In the genomic region with DNA sequence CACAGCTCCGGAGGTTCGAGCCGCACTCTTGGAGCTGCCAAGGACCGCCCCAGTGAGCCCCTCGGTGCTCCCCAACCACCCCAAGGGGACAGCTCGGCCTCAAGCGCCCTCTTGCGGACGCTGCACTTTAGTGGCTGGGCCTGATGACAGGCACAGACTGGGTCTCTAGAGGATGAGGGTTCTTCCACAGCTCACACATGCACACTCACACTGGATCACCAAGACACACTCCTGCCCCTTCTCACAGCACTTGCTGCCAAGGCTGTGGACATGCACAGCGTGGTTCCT, we compare ENCODE assay signal across 9 cellular contexts. TPM values are rescaled to one million over a fixed set of nuclear protein-coding genes. Genes with fewer than 3 reads are reported as not detected.
DNase-seq lines count a peak whose midpoint lies in the region; ATAC-seq, FAIRE-seq and TF ChIP-seq lines count a peak whose summit lies in the region.
"Had no signal": no experiment of that assay in that cellular context is flagged by ENCODE, and none has a peak within 500 bp of the region (broad histone marks: within the 10 kb centered on the region; RNA-seq: fewer than 3 reads in every experiment).

No MANE protein-coding gene starts in this region.

- no peaks in the 10 kb centered on the region for H3K9me3 ChIP-seq in pancreas
- H3K9me3 ChIP-seq: SJSA1 had no signal

- H3K27me3 Mint-ChIP-seq in activated T-cell treated with anti-CD3 and anti-CD28 coated beads, Interleukin-2, amount 50 U/mL, for 24 hours, result peaks cover 59% of the 10 kb centered on the region
- peaks cover 81% of the 10 kb centered on the region for H3K27me3 Mint-ChIP-seq in stimulated activated memory B cell treated with anti-CD40 and anti-IgM and Interleukin-4, amounts not matched to agents 10 μg/mL and 1 μg/mL and 100 μg/mL, for 72 hours

- DNase-seq in Daoy (ENCODE audit: low read depth) (peak; percentile 45), HuH-7 (ENCODE audit: low spot score) (peak; percentile 48), left lobe of liver (ENCODE audit: low spot score) (no peak), OCI-M2 (lab: John Stamatoyannopoulos, UW; ENCODE audit: unreplicated experiment) (no peak), amniotic stem cell (lab: John Stamatoyannopoulos, UW) (no peak), pancreas (no peak)
- peak; percentile 43 for DNase-seq in activated T-cell treated with anti-CD3 and anti-CD28 coated beads, Interleukin-2, amount 50 U/mL, for 24 hours

- no peaks in the 10 kb centered on the region for H3K36me3 ChIP-seq in pancreas
- H3K36me3 ChIP-seq: SJSA1 had no signal

- no peaks in the 10 kb centered on the region for H3K27me3 ChIP-seq in pancreas

- H3K4me3 Mint-ChIP-seq in activated T-cell treated with anti-CD3 and anti-CD28 coated beads, Interleukin-2, amount 50 U/mL, for 24 hours, result no peak overlapping the region
- no peak overlapping the region for H3K4me3 Mint-ChIP-seq in stimulated activated memory B cell treated with anti-CD40 and anti-IgM and Interleukin-4, amounts not matched to agents 10 μg/mL and 1 μg/mL and 100 μg/mL, for 72 hours

- H3K4me3 ChIP-seq in pancreas, result no peak overlapping the region
- H3K4me3 ChIP-seq: SJSA1 had no signal

- H3K4me1 ChIP-seq in pancreas, result peaks cover 0 to 8% (median 6%) of the 10 kb centered on the region in 3 donors
- H3K4me1 ChIP-seq: SJSA1 had no signal

- ATAC-seq in left lobe of liver (peak; percentile 60), pancreas (no peak)
- no peak for ATAC-seq in stimulated activated memory B cell treated with anti-CD40 and anti-IgM and Interleukin-4, amounts not matched to agents 10 μg/mL and 1 μg/mL and 100 μg/mL, for 72 hours

- intact Hi-C loops in pancreas (cut with DNase I), result no loop called here

- FAIRE-seq in pancreas (lab: Jason Lieb, UNC), result no peak

- H3K36me3 Mint-ChIP-seq in activated T-cell treated with anti-CD3 and anti-CD28 coated beads, Interleukin-2, amount 50 U/mL, for 24 hours (ENCODE audit: low read depth), result no peaks in the 10 kb centered on the region
- no peaks in the 10 kb centered on the region for H3K36me3 Mint-ChIP-seq in stimulated activated memory B cell treated with anti-CD40 and anti-IgM and Interleukin-4, amounts not matched to agents 10 μg/mL and 1 μg/mL and 100 μg/mL, for 72 hours

- TF ChIP-seq CTCF in pancreas (IDR thresholded peaks at IDR 0.05), result peak in 1 of 4 donors; percentile 9

- no peak overlapping the region for H3K27ac Mint-ChIP-seq in activated T-cell treated with anti-CD3 and anti-CD28 coated beads, Interleukin-2, amount 50 U/mL, for 24 hours
- no peak overlapping the region for H3K27ac Mint-ChIP-seq in stimulated activated memory B cell treated with anti-CD40 and anti-IgM and Interleukin-4, amounts not matched to agents 10 μg/mL and 1 μg/mL and 100 μg/mL, for 72 hours

- H3K4me1 Mint-ChIP-seq in activated T-cell treated with anti-CD3 and anti-CD28 coated beads, Interleukin-2, amount 50 U/mL, for 24 hours (ENCODE audit: low read depth), result peaks cover 7% of the 10 kb centered on the region
- peaks cover 14% of the 10 kb centered on the region for H3K4me1 Mint-ChIP-seq in stimulated activated memory B cell treated with anti-CD40 and anti-IgM and Interleukin-4, amounts not matched to agents 10 μg/mL and 1 μg/mL and 100 μg/mL, for 72 hours

- no peaks in the 10 kb centered on the region for H3K9me3 Mint-ChIP-seq in activated T-cell treated with anti-CD3 and anti-CD28 coated beads, Interleukin-2, amount 50 U/mL, for 24 hours
- H3K9me3 Mint-ChIP-seq in stimulated activated memory B cell treated with anti-CD40 and anti-IgM and Interleukin-4, amounts not matched to agents 10 μg/mL and 1 μg/mL and 100 μg/mL, for 72 hours, result no peaks in the 10 kb centered on the region

- WGBS in pancreas, 2 donors, result 54 to 66% methylated on average over 10 of the region's 10 CpGs

- no peak overlapping the region for H3K27ac ChIP-seq in pancreas
- H3K27ac ChIP-seq: SJSA1 had no signal

RNA-seq across cellular contexts. Expression of a gene that starts 2.1 kb away (rescaled TPM):
- 0.17 and 2.0 TPM in 2 replicates for total RNA-seq in Daoy (2014; rRNA removed; shearing (Covaris generic))
- 1.1 TPM for total RNA-seq in left lobe of liver
- total RNA-seq in pancreas, result 1 to 10 TPM in 2 of 6 donors, under 1 TPM in 4; 0.32 to 4.4 (median 0.71) TPM
- 1 to 10 TPM in 1 of 2 donors, under 1 TPM in 1; 0.87 to 1.1 TPM for polyA plus RNA-seq in pancreas
- total RNA-seq: SJSA1 had no signal

RNA-seq across cellular contexts. Expression of a gene that starts 59.3 kb away (rescaled TPM):
- 2.7 and 4.1 TPM in 2 replicates for total RNA-seq in Daoy (2014; rRNA removed; shearing (Covaris generic))
- total RNA-seq in left lobe of liver, result 5.5 TPM
- 1 to 10 TPM; 3.1 to 8.6 (median 5.1) TPM for total RNA-seq in pancreas
- polyA plus RNA-seq in pancreas, result 1 to 10 TPM; 2.3 to 5.2 TPM

Comparison
In these comparisons a context has a peak if more than half of its experiments do, and no peak if none do; other contexts are left out.
1. DNase-seq: peak in Daoy (single experiment), HuH-7 (single experiment) and activated T-cell treated with anti-CD3 and anti-CD28 coated beads, Interleukin-2, amount 50 U/mL, for 24 hours (single experiment); none in left lobe of liver (single experiment), OCI-M2 (single experiment), amniotic stem cell (single experiment) and pancreas (0 of 6).